10 cellular contexts compared by ENCODE assay signal in genomic region chr17:40535924-40536717, GRCh38. TPM values are rescaled to one million over a fixed set of nuclear protein-coding genes. Genes with fewer than 3 reads are reported as not detected.
A peak's percentile ranks its signal among the peaks of the same experiment; 100 is the strongest.
DNase-seq lines count a peak whose midpoint lies in the region; ATAC-seq and TF ChIP-seq lines count a peak whose summit lies in the region.
"Had no signal": no experiment of that assay in that cellular context is flagged by ENCODE, and none has a peak within 500 bp of the region (broad histone marks: within the 10 kb centered on the region; RNA-seq: fewer than 3 reads in every experiment).

No MANE protein-coding gene starts in this region.

- CTCF ChIA-PET in CD8-positive, alpha-beta memory T cell (lab: Charles Lee): interaction anchor here (0.8 to 20.1 kb wide), 9 partner anchors 8 to 174 kb away, joined by 3 to 475 read pairs (median 23); partner anchors contain the start of genes CCR7 and TOP2A

- peak overlapping the region in 2 of 7 donors; percentile 2 to 32 for H3K4me3 Mint-ChIP-seq in CD8-positive, alpha-beta memory T cell
- no peak overlapping the region for H3K4me3 Mint-ChIP-seq in activated T-helper 2 cell treated with anti-CD3 and anti-CD28 coated beads, Interferon-gamma antibody, Interleukin-2, Interleukin-4, amounts not matched to agents 10 μg/mL and 5 μg/mL and 100 μg/mL, durations not matched to agents 14 hours and 24 hours and 36 hours (ENCODE audit: low read depth)
- H3K4me3 Mint-ChIP-seq: dendritic cell treated with granulocyte-macrophage colony-stimulating factor and Interleukin-4, amounts not matched to agents 40 ng/mL and 50 ng/mL, for 4 days had no signal

- H3K4me3 ChIP-seq in CD8-positive, alpha-beta memory T cell (ENCODE audit: low read length): no peak overlapping the region
- H3K4me3 ChIP-seq in heart left ventricle: no peak overlapping the region

- H3K4me1 ChIP-seq in CD8-positive, alpha-beta memory T cell (ENCODE audit: insufficient read depth, low read length): peaks cover 95% of the 10 kb centered on the region
- peaks cover 25 to 93% (median 67%) of the 10 kb centered on the region in 12 donors for H3K4me1 ChIP-seq in heart left ventricle

- TF ChIP-seq CTCF in heart left ventricle (IDR thresholded peaks at IDR 0.05): no peak

- POLR2A ChIA-PET in CD8-positive, alpha-beta memory T cell (lab: Charles Lee): interaction anchor here (0.6 to 1.0 kb wide), 5 partner anchors 8 to 118 kb away, joined by 3 to 4 read pairs (median 3); no protein-coding TSS in a partner anchor

- TF ChIP-seq POLR2A in heart left ventricle (IDR thresholded peaks at IDR 0.05): no peak

- peaks cover 0 to 2% (median 2%) of the 10 kb centered on the region in 5 donors for H3K9me3 Mint-ChIP-seq in CD8-positive, alpha-beta memory T cell
- H3K9me3 Mint-ChIP-seq in activated T-helper 2 cell treated with anti-CD3 and anti-CD28 coated beads, Interferon-gamma antibody, Interleukin-2, Interleukin-4, amounts not matched to agents 10 μg/mL and 5 μg/mL and 100 μg/mL, durations not matched to agents 14 hours and 24 hours and 36 hours: no peaks in the 10 kb centered on the region
- H3K9me3 Mint-ChIP-seq: dendritic cell treated with granulocyte-macrophage colony-stimulating factor and Interleukin-4, amounts not matched to agents 40 ng/mL and 50 ng/mL, for 4 days had no signal

- peak overlapping the region; percentile 12 for H3K27ac ChIP-seq in CD8-positive, alpha-beta memory T cell (ENCODE audit: low read depth, low read length)
- peak overlapping the region; percentile 59 to 98 (median 88) for H3K27ac ChIP-seq in heart left ventricle
- H3K27ac ChIP-seq: WERI-Rb-1 had no signal

- H3K9me3 ChIP-seq in CD8-positive, alpha-beta memory T cell (ENCODE audit: low read length): no peaks in the 10 kb centered on the region
- H3K9me3 ChIP-seq in heart left ventricle: no peaks in the 10 kb centered on the region

- no peaks in the 10 kb centered on the region for H3K27me3 ChIP-seq in CD8-positive, alpha-beta memory T cell (ENCODE audit: insufficient read depth, low read length, poor library complexity, severe bottlenecking)
- H3K27me3 ChIP-seq in heart left ventricle: no peaks in the 10 kb centered on the region

- intact Hi-C loops in activated T-helper 2 cell treated with anti-CD3 and anti-CD28 coated beads, Interferon-gamma antibody, Interleukin-2, Interleukin-4, amounts not matched to agents 10 μg/mL and 5 μg/mL and 100 μg/mL, durations not matched to agents 14 hours and 24 hours and 36 hours (cut with micrococcal nuclease): no loop called here
- intact Hi-C loops in heart left ventricle (cut with DNase I): loop anchor here in 9 of 10 donors (1.0 to 10.0 kb wide), 5 partner anchors 21 to 234 kb away; partner anchors contain the start of gene RARA (in 5 of the 9)

- H3K36me3 Mint-ChIP-seq in CD8-positive, alpha-beta memory T cell: peaks cover 0 to 2% (median 0%) of the 10 kb centered on the region in 3 donors
- H3K36me3 Mint-ChIP-seq in activated T-helper 2 cell treated with anti-CD3 and anti-CD28 coated beads, Interferon-gamma antibody, Interleukin-2, Interleukin-4, amounts not matched to agents 10 μg/mL and 5 μg/mL and 100 μg/mL, durations not matched to agents 14 hours and 24 hours and 36 hours (ENCODE audit: low read depth): peaks cover 10% of the 10 kb centered on the region

- peak in 1 of 5 donors; percentile 26 for DNase-seq in CD8-positive, alpha-beta memory T cell
- no peak for DNase-seq in activated T-helper 2 cell treated with anti-CD3 and anti-CD28 coated beads, Interferon-gamma antibody, Interleukin-2, Interleukin-4, amounts not matched to agents 10 μg/mL and 5 μg/mL and 100 μg/mL, durations not matched to agents 14 hours and 24 hours and 36 hours (ENCODE audit: low spot score)
- DNase-seq in heart left ventricle: peak in 4 of 5 donors; percentile 71 to 80 (median 76)
- DNase-seq in pulmonary artery endothelial cell (ENCODE audit: low read depth, low spot score): peak; percentile 72
- no peak for DNase-seq in nucleus accumbens (lab: John Stamatoyannopoulos, UW)
- DNase-seq in midbrain (lab: John Stamatoyannopoulos, UW): no peak
- DNase-seq: WERI-Rb-1 had no signal

- WGBS in heart left ventricle, 4 donors: 14 to 27% (median 19%) methylated on average over 12 of the region's 12 CpGs

- peaks cover 88 to 98% (median 89%) of the 10 kb centered on the region in 3 donors for H3K4me1 Mint-ChIP-seq in CD8-positive, alpha-beta memory T cell
- peaks cover 85% of the 10 kb centered on the region for H3K4me1 Mint-ChIP-seq in activated T-helper 2 cell treated with anti-CD3 and anti-CD28 coated beads, Interferon-gamma antibody, Interleukin-2, Interleukin-4, amounts not matched to agents 10 μg/mL and 5 μg/mL and 100 μg/mL, durations not matched to agents 14 hours and 24 hours and 36 hours (ENCODE audit: low read depth)

- H3K36me3 ChIP-seq in CD8-positive, alpha-beta memory T cell (ENCODE audit: insufficient read depth, low read length): no peaks in the 10 kb centered on the region
- no peaks in the 10 kb centered on the region for H3K36me3 ChIP-seq in heart left ventricle
- H3K36me3 ChIP-seq: WERI-Rb-1 had no signal

- ATAC-seq in heart left ventricle (peak; percentile 45 to 75 (median 64)), GM21576 (IDR thresholded peaks at IDR 0.05; ENCODE audit: unreplicated experiment) (no peak), GM19351 (IDR thresholded peaks at IDR 0.05; ENCODE audit: unreplicated experiment) (no peak)

- H3K27ac Mint-ChIP-seq in CD8-positive, alpha-beta memory T cell: peak overlapping the region; percentile 40 to 99 (median 93)
- H3K27ac Mint-ChIP-seq in activated T-helper 2 cell treated with anti-CD3 and anti-CD28 coated beads, Interferon-gamma antibody, Interleukin-2, Interleukin-4, amounts not matched to agents 10 μg/mL and 5 μg/mL and 100 μg/mL, durations not matched to agents 14 hours and 24 hours and 36 hours: peak overlapping the region; percentile 70
- H3K27ac Mint-ChIP-seq: dendritic cell treated with granulocyte-macrophage colony-stimulating factor and Interleukin-4, amounts not matched to agents 40 ng/mL and 50 ng/mL, for 4 days had no signal

- H3K27me3 Mint-ChIP-seq in CD8-positive, alpha-beta memory T cell: peaks cover 0 to 7% of the 10 kb centered on the region in 2 donors
- no peaks in the 10 kb centered on the region for H3K27me3 Mint-ChIP-seq in activated T-helper 2 cell treated with anti-CD3 and anti-CD28 coated beads, Interferon-gamma antibody, Interleukin-2, Interleukin-4, amounts not matched to agents 10 μg/mL and 5 μg/mL and 100 μg/mL, durations not matched to agents 14 hours and 24 hours and 36 hours (ENCODE audit: low read depth)

RNA-seq across cellular contexts. Expression of gene CCR7, which starts 29.2 kb away (rescaled TPM):
- 100 to 1,000 TPM; 152 to 154 TPM for total RNA-seq in CD8-positive, alpha-beta memory T cell
- 286 TPM for polyA plus RNA-seq in CD8-positive, alpha-beta memory T cell
- total RNA-seq in activated T-helper 2 cell treated with anti-CD3 and anti-CD28 coated beads, Interferon-gamma antibody, Interleukin-2, Interleukin-4, amounts not matched to agents 10 μg/mL and 5 μg/mL and 100 μg/mL, durations not matched to agents 14 hours and 24 hours and 36 hours: 367 and 374 TPM in 2 replicates
- total RNA-seq in heart left ventricle (1 to 10 TPM in 1 of 9 donors, under 1 TPM in 5, not detected in 3; 0.09 to 2.2 (median 0.23) TPM), pulmonary artery endothelial cell (not detected in 2 replicates)
- under 1 TPM; 0.15 to 0.35 TPM for polyA plus RNA-seq in heart left ventricle

RNA-seq across cellular contexts. Expression of gene TNS4, which starts 34.7 kb away (rescaled TPM):
- 1 to 10 TPM; 3.1 TPM for total RNA-seq in CD8-positive, alpha-beta memory T cell
- polyA plus RNA-seq in CD8-positive, alpha-beta memory T cell: 0.41 TPM
- 8.7 and 9.0 TPM in 2 replicates for total RNA-seq in activated T-helper 2 cell treated with anti-CD3 and anti-CD28 coated beads, Interferon-gamma antibody, Interleukin-2, Interleukin-4, amounts not matched to agents 10 μg/mL and 5 μg/mL and 100 μg/mL, durations not matched to agents 14 hours and 24 hours and 36 hours
- under 1 TPM in 2 of 9 donors, not detected in 7; 0.16 to 0.91 TPM for total RNA-seq in heart left ventricle
- not detected for polyA plus RNA-seq in heart left ventricle
- 0.04 TPM in 1 of 2 replicates, not detected in the other for total RNA-seq in pulmonary artery endothelial cell

Comparison
In these comparisons a context has a peak if more than half of its experiments do, and no peak if none do; other contexts are left out.
1. DNase-seq: peak in heart left ventricle (4 of 5) and pulmonary artery endothelial cell (single experiment); none in activated T-helper 2 cell treated with anti-CD3 and anti-CD28 coated beads, Interferon-gamma antibody, Interleukin-2, Interleukin-4, amounts not matched to agents 10 μg/mL and 5 μg/mL and 100 μg/mL, durations not matched to agents 14 hours and 24 hours and 36 hours (single experiment), nucleus accumbens (0 of 56) and midbrain (single experiment).
2. ATAC-seq: peak in heart left ventricle (4 of 4); none in GM21576 (single experiment) and GM19351 (single experiment).
3. RNA of gene CCR7, which starts 29.2 kb away (total RNA-seq): 367 to 374 TPM in activated T-helper 2 cell treated with anti-CD3 and anti-CD28 coated beads, Interferon-gamma antibody, Interleukin-2, Interleukin-4, amounts not matched to agents 10 μg/mL and 5 μg/mL and 100 μg/mL, durations not matched to agents 14 hours and 24 hours and 36 hours and 152 to 154 TPM in CD8-positive, alpha-beta memory T cell; 0.09 to 2.2 TPM in heart left ventricle and not detected in pulmonary artery endothelial cell; every median in the first group is over 10 times any median in the second.